In the genomic region with DNA sequence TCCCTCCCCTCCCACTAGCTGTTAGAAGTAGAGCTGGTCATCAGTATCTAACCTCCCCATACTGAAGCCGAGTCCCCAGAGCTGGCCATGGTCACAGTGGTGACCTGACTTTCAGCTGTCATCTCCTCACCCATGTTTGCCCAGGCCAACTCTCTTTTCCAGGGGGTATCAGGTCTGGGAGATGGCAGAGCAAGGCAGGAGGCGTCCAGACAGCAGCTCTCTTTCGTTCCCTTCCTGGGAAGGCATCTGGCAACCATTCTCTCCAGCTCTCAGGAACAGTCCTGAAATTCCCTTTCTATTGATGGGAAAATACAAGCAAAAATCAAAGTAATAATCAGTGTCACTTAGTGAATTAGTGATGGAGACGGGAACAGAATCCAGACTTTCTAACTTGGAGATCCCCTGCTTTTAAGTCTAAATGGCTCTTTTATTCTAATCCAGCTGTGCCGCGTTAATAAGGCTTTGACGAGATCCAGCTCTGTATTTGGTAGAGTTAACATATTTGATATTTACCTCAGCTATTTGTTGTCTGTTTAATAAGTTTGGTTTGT, we compare ENCODE assay signal across 25 cellular contexts. TPM values are rescaled to one million over a fixed set of nuclear protein-coding genes. Genes with fewer than 3 reads are reported as not detected.
DNase-seq lines count a peak whose midpoint lies in the region; ATAC-seq and TF ChIP-seq lines count a peak whose summit lies in the region.
"Had no signal": no experiment of that assay in that cellular context is flagged by ENCODE, and none has a peak within 500 bp of the region (broad histone marks: within the 10 kb centered on the region; RNA-seq: fewer than 3 reads in every experiment).

No MANE protein-coding gene starts in this region.

- TF ChIP-seq RAD21 in SK-N-SH (IDR thresholded peaks at IDR 0.05; ENCODE audit: low read length), result 0 out of 2 replicates have a peak, but pooled peaks have one; percentile 8

- H3K27ac Mint-ChIP-seq in neural crest cell (ENCODE audit: unreplicated experiment), result peak overlapping the region; percentile 27
- H3K27ac Mint-ChIP-seq: B cell; CD8-positive, alpha-beta memory T cell had no signal

- POLR2A ChIA-PET in SK-N-SH (lab: Yijun Ruan, JAX), result interaction anchor here (0.6 to 2.6 kb wide), 7 partner anchors 11 to 1714 kb away, joined by 3 to 16 read pairs (median 4); a partner anchor contains a TSS

- H3K27ac ChIP-seq in SK-N-SH (ENCODE audit: low read depth in 2 of 2, low read length in 1 of 2) (peak overlapping the region; percentile 38 to 98; a peak in 3 of 4 replicates), hepatocyte (peak overlapping the region; percentile 84), heart right ventricle (no peak overlapping the region)
- H3K27ac ChIP-seq: HL-60, SK-N-MC had no signal

- TF ChIP-seq CTCF in SK-N-SH (IDR thresholded peaks at IDR 0.05) (no peak), hepatocyte (IDR thresholded peaks at IDR 0.05; ENCODE audit: poor library complexity) (no peak), neural crest cell (conservative IDR thresholded peaks at IDR 0.05) (no peak), heart right ventricle (IDR thresholded peaks at IDR 0.05) (no peak)

- no peaks in the 10 kb centered on the region for H3K36me3 ChIP-seq in SK-N-SH (replicated peaks in 1 of 2; ENCODE audit: control insufficient read depth in 1 of 2, insufficient read depth in 2 of 2, low read length in 1 of 2)
- no peaks in the 10 kb centered on the region for H3K36me3 ChIP-seq in hepatocyte (replicated peaks; ENCODE audit: insufficient read depth, low read depth)
- H3K36me3 ChIP-seq in heart right ventricle, result no peaks in the 10 kb centered on the region

- ATAC-seq in heart right ventricle, result no peak

- no peaks in the 10 kb centered on the region for H3K9me3 Mint-ChIP-seq in neural crest cell
- H3K9me3 Mint-ChIP-seq: CD8-positive, alpha-beta memory T cell had no signal

- H3K9me3 ChIP-seq in SK-N-SH (no peaks in the 10 kb centered on the region), hepatocyte (ENCODE audit: low read depth) (no peaks in the 10 kb centered on the region), heart right ventricle (no peaks in the 10 kb centered on the region)

- H3K9me2 ChIP-seq in SK-N-SH, result no peaks in the 10 kb centered on the region
- no peaks in the 10 kb centered on the region for H3K9me2 ChIP-seq in hepatocyte (replicated peaks; ENCODE audit: insufficient read depth)

- H3K79me2 ChIP-seq in SK-N-SH (ENCODE audit: insufficient read depth) (no peaks in the 10 kb centered on the region), hepatocyte (no peaks in the 10 kb centered on the region)

- WGBS in SK-N-SH (ENCODE audit: low lambda C conversion rate), result 37% methylated on average over 7 of the region's 7 CpGs
- WGBS in hepatocyte (ENCODE audit: low lambda C conversion rate, missing lambda C conversion rate), result 61% methylated on average over 7 of the region's 7 CpGs
- WGBS in heart right ventricle, 2 donors, result 70 to 75% methylated on average over 7 of the region's 7 CpGs

- H3F3A ChIP-seq in SK-N-SH (replicated peaks; ENCODE audit: insufficient read depth), result no peaks in the 10 kb centered on the region

- peaks cover 8% of the 10 kb centered on the region for H3K4me1 Mint-ChIP-seq in neural crest cell
- H3K4me1 Mint-ChIP-seq: B cell; CD14-positive monocyte; CD8-positive, alpha-beta memory T cell had no signal

- DNase-seq in SK-N-SH (peak; percentile 74), hepatocyte (ENCODE audit: low spot score) (peak; percentile 22), neural crest cell (ENCODE audit: low read depth, low spot score) (no peak), hippocampal formation (lab: John Stamatoyannopoulos, UW) (no peak), putamen (ENCODE audit: low spot score) (no peak), heart right ventricle (no peak)
- DNase-seq in activated CD4-positive, alpha-beta T cell treated with anti-CD3 and anti-CD28 coated beads for 48 hours, result no peak
- DNase-seq: CD8-positive, alpha-beta memory T cell; DMS79 treated with DMSO at 0.1 percent for 48 hours; GF-D8; HCEC 1CT; Karpas-422; NCI-H1092; NCI-H1417 treated with DMSO at 0.1 percent for 48 hours; NCI-H1694 treated with DMSO at 0.1 percent for 48 hours; NCI-H2081 treated with DMSO at 0.1 percent for 48 hours; NCI-H2171; NCI-H226; NCI-H510A; Right ventricle myocardium superior; RPMI8226 had no signal

- H2AFZ ChIP-seq in SK-N-SH (ENCODE audit: low read depth) (no peak overlapping the region), hepatocyte (no peak overlapping the region)

- no peaks in the 10 kb centered on the region for H3K27me3 Mint-ChIP-seq in neural crest cell (ENCODE audit: low read depth)

- peak in 1 of 2 experiments; percentile 78; a peak in 2 of 4 replicates for TF ChIP-seq EP300 in SK-N-SH (IDR thresholded peaks at IDR 0.05; ENCODE audit: borderline replicate concordance in 1 of 2, low read depth in 1 of 2, low read length in 1 of 2)

- no peaks in the 10 kb centered on the region for H3K36me3 Mint-ChIP-seq in neural crest cell (ENCODE audit: low read depth)
- H3K36me3 Mint-ChIP-seq: CD14-positive monocyte; CD8-positive, alpha-beta memory T cell had no signal

- CTCF ChIA-PET in SK-N-SH (lab: Yijun Ruan, JAX), result interaction anchor here (1.0 to 4.1 kb wide), 11 partner anchors 11 to 1512 kb away, joined by 3 to 19 read pairs (median 4); no protein-coding TSS in a partner anchor

- H3K4me1 ChIP-seq in SK-N-SH (ENCODE audit: control insufficient read depth in 1 of 2, insufficient read depth in 2 of 2, low read depth in 1 of 2, low read length in 1 of 2), result peaks cover 0 to 22% of the 10 kb centered on the region in 2 experiments; a peak in 2 of 4 replicates
- peaks cover 11% of the 10 kb centered on the region for H3K4me1 ChIP-seq in hepatocyte (ENCODE audit: insufficient read depth)
- H3K4me1 ChIP-seq in heart right ventricle, result no peaks in the 10 kb centered on the region

- intact Hi-C loops in heart right ventricle (cut with DNase I), result no loop called here

- no peaks in the 10 kb centered on the region for H4K20me1 ChIP-seq in SK-N-SH (ENCODE audit: insufficient read depth)
- H4K20me1 ChIP-seq in hepatocyte (ENCODE audit: insufficient read depth, poor library complexity, severe bottlenecking), result no peaks in the 10 kb centered on the region

- H3K4me3 Mint-ChIP-seq in neural crest cell, result no peak overlapping the region
- H3K4me3 Mint-ChIP-seq: B cell; CD14-positive monocyte; CD8-positive, alpha-beta memory T cell had no signal

- H3K4me3 ChIP-seq in SK-N-SH (ENCODE audit: low read depth in 2 of 2, low read length in 1 of 2) (no peak overlapping the region; a peak in 1 of 4 replicates), hepatocyte (no peak overlapping the region), heart right ventricle (no peak overlapping the region)
- H3K4me3 ChIP-seq: SK-N-MC had no signal

- H3K27me3 ChIP-seq in SK-N-SH (ENCODE audit: insufficient read depth) (no peaks in the 10 kb centered on the region), hepatocyte (no peaks in the 10 kb centered on the region), heart right ventricle (no peaks in the 10 kb centered on the region)

- H3K4me2 ChIP-seq in SK-N-SH (no peak overlapping the region), hepatocyte (peak overlapping the region; percentile 39)

- H3K9ac ChIP-seq in SK-N-SH, result no peak overlapping the region

TF ChIP-seq in SK-N-SH, 30 proteins besides CTCF, POLR2A, EP300 and RAD21:
- TF ChIP-seq FOSL2 (IDR thresholded peaks at IDR 0.05; ENCODE audit: borderline replicate concordance, low read depth) (no peak), GATA2 (CRISPR knock-in tag; IDR thresholded peaks at IDR 0.05) (peak; percentile 45; the same call in 1 of the 2 replicates)

RNA-seq across cellular contexts. Expression of a gene that starts 21.3 kb away (rescaled TPM):
- polyA plus RNA-seq in SK-N-SH (2012; rRNA removed) (53.0 and 54.6 TPM in 2 replicates), hepatocyte (81.3 and 82.8 TPM in 2 replicates), heart right ventricle (100 to 1,000 TPM; 110 to 192 TPM)
- 44.6 and 47.2 TPM in 2 replicates for polyA plus RNA-seq in SK-N-SH (2012; cell fraction: cytosol; rRNA removed)
- polyA plus RNA-seq in SK-N-SH (2012; cell fraction: nucleus; rRNA removed), result 105 and 122 TPM in 2 replicates
- total RNA-seq in hepatocyte (82.1 and 101 TPM in 2 replicates), neural crest cell (22.2 and 24.8 TPM in 2 replicates), heart right ventricle (100 to 1,000 TPM; 133 to 250 (median 161) TPM)

Comparison
In these comparisons a context has a peak if more than half of its experiments do, and no peak if none do; other contexts are left out.
1. DNase-seq: peak in SK-N-SH (single experiment) and hepatocyte (single experiment); none in neural crest cell (single experiment), activated CD4-positive, alpha-beta T cell treated with anti-CD3 and anti-CD28 coated beads for 48 hours (single experiment), hippocampal formation (0 of 2), putamen (single experiment) and heart right ventricle (0 of 2).
2. H3K27ac ChIP-seq: peak in SK-N-SH (2 of 2) and hepatocyte (single experiment); none in heart right ventricle (0 of 10).